Comparison of ENCODE assay signal across 8 cellular contexts in the genomic region with DNA sequence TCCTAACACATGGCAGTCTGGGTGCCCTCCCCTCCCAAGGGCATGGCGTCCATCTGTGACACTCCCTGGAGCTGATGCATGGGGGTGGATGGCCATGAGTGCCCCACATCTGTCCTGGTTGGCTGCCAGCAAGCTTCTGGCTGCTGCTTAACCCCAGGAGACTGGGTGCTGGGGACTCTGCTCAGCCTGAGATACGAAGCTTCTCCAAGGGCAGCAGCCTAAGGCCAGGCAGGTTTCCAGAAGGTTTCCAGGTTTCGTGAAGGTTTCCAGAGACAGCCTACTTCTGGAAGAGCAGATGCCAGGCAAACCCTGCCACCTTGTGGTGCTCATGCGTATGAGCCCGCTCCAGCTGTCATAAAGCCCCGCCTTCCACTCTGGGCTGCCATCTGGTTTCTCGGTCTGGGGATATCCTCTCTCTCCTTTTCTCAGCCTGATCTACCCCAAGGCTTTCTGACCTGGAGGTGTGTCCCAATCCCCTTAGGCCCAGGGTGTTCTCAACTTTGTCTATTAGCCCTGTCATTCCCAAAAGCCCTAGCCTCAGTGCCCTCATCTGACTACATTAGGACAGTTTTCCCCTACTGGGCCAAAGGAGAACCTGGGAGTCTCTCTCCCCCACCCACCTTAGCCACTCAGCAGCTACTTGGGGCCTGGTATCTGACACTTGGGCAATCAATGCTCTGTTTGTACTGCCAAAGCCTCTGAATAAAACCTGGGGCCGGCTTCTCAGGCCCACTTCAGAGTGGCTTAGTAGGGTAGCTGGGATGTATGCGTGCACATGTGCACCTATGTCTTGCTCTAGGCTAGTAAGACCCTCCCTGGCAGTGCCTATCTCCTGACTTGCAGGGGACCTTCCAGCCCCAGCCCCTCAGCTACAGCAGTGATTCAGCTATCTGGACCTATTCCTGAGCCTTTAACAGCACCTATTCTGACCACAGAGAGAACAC. TPM values are rescaled to one million over a fixed set of nuclear protein-coding genes. Genes with fewer than 3 reads are reported as not detected.
DNase-seq lines count a peak whose midpoint lies in the region; ATAC-seq and TF ChIP-seq lines count a peak whose summit lies in the region.

No MANE protein-coding gene starts in this region.

- intact Hi-C loops in psoas muscle (cut with DNase I): loop anchor here (5.0 to 10.0 kb wide), 2 partner anchors 157 to 1830 kb away; no protein-coding TSS in a partner anchor

- H3K27ac Mint-ChIP-seq in activated naive CD4-positive, alpha-beta T cell treated with anti-CD3 and anti-CD28 coated beads, Interleukin-2, amount 10 ng/mL, durations not matched to agents 7 days and 5 days: no peak overlapping the region
- H3K27ac Mint-ChIP-seq in glutamatergic neuron (ENCODE audit: unreplicated experiment): peak overlapping the region; percentile 56

- peak; percentile 85 for ATAC-seq in GM21723 (IDR thresholded peaks at IDR 0.05; ENCODE audit: unreplicated experiment)
- ATAC-seq in psoas muscle: peak; percentile 86 to 94 (median 91)

- no peaks in the 10 kb centered on the region for H3K9me3 Mint-ChIP-seq in activated naive CD4-positive, alpha-beta T cell treated with anti-CD3 and anti-CD28 coated beads, Interleukin-2, amount 10 ng/mL, durations not matched to agents 7 days and 5 days
- peaks cover 8% of the 10 kb centered on the region for H3K9me3 Mint-ChIP-seq in glutamatergic neuron (ENCODE audit: unreplicated experiment)

- no peaks in the 10 kb centered on the region for H3K27me3 ChIP-seq in GM06990 (replicated peaks; ENCODE audit: control insufficient read depth, insufficient read depth, low read length)
- no peaks in the 10 kb centered on the region for H3K27me3 ChIP-seq in NT2/D1 (ENCODE audit: insufficient read depth, insufficient read length)
- H3K27me3 ChIP-seq in psoas muscle (ENCODE audit: insufficient read depth in 3 of 3, low read length in 2 of 3): no peaks in the 10 kb centered on the region

- H3K4me1 ChIP-seq in NT2/D1 (ENCODE audit: insufficient read depth, insufficient read length): no peaks in the 10 kb centered on the region
- H3K4me1 ChIP-seq in psoas muscle: no peaks in the 10 kb centered on the region

- TF ChIP-seq CTCF in GM06990 (IDR thresholded peaks at IDR 0.05; ENCODE audit: insufficient read depth, low read length, poor library complexity, severe bottlenecking): peak; percentile 82
- peak; percentile 71 for TF ChIP-seq CTCF in glutamatergic neuron (IDR thresholded peaks at IDR 0.05; ENCODE audit: partially characterized antibody, unreplicated experiment)
- peak; percentile 64 for TF ChIP-seq CTCF in psoas muscle (IDR thresholded peaks at IDR 0.05)

- H3K36me3 ChIP-seq in GM06990 (ENCODE audit: control insufficient read depth, insufficient read depth, low read length): peaks cover 15% of the 10 kb centered on the region
- H3K36me3 ChIP-seq in NT2/D1 (ENCODE audit: insufficient read depth, insufficient read length, low read length): peaks cover 41% of the 10 kb centered on the region
- H3K36me3 ChIP-seq in psoas muscle (ENCODE audit: insufficient read depth in 1 of 2, low read depth in 1 of 2): peaks cover 13 to 42% of the 10 kb centered on the region in 2 donors

- WGBS in psoas muscle, 3 donors: 22 to 25% (median 24%) methylated on average over 9 of the region's 9 CpGs

- CTCF ChIA-PET in activated naive CD4-positive, alpha-beta T cell treated with anti-CD3 and anti-CD28 coated beads, Interleukin-2, amount 10 ng/mL, durations not matched to agents 7 days and 5 days (lab: Charles Lee): interaction anchor here (0.9 to 2.7 kb wide), 13 partner anchors 11 to 350 kb away, joined by 3 to 9 read pairs (median 4); partner anchors contain the start of genes MRPL46 and MRPS11

- H3K9ac ChIP-seq in NT2/D1 (ENCODE audit: insufficient read length, low read depth): no peak overlapping the region

- H3K4me3 Mint-ChIP-seq in activated naive CD4-positive, alpha-beta T cell treated with anti-CD3 and anti-CD28 coated beads, Interleukin-2, amount 10 ng/mL, durations not matched to agents 7 days and 5 days: no peak overlapping the region
- H3K4me3 Mint-ChIP-seq in glutamatergic neuron (ENCODE audit: unreplicated experiment): no peak overlapping the region

- no peak overlapping the region for H3K27ac ChIP-seq in psoas muscle

- H3K4me1 Mint-ChIP-seq in activated naive CD4-positive, alpha-beta T cell treated with anti-CD3 and anti-CD28 coated beads, Interleukin-2, amount 10 ng/mL, durations not matched to agents 7 days and 5 days: peaks cover under 1% of the 10 kb centered on the region
- H3K4me1 Mint-ChIP-seq in glutamatergic neuron (ENCODE audit: low read depth, unreplicated experiment): peaks cover 4% of the 10 kb centered on the region

- no peaks in the 10 kb centered on the region for H3K27me3 Mint-ChIP-seq in activated naive CD4-positive, alpha-beta T cell treated with anti-CD3 and anti-CD28 coated beads, Interleukin-2, amount 10 ng/mL, durations not matched to agents 7 days and 5 days
- H3K27me3 Mint-ChIP-seq in glutamatergic neuron (ENCODE audit: unreplicated experiment): peaks cover 2% of the 10 kb centered on the region

- H3K4me3 ChIP-seq in GM06990 (replicated peaks; ENCODE audit: low read depth, low read length): no peak overlapping the region
- no peak overlapping the region for H3K4me3 ChIP-seq in NT2/D1 (ENCODE audit: insufficient read length, low read depth)
- no peak overlapping the region for H3K4me3 ChIP-seq in psoas muscle

- DNase-seq in GM06990 (ENCODE audit: extremely low read depth, insufficient read length): peak; percentile 23
- DNase-seq in HUDEP-2 (lab: John Stamatoyannopoulos, UW; ENCODE audit: unreplicated experiment in 76 of 76): peak in 50 of 76 experiments; percentile 8 to 60 (median 36)
- peak; percentile 72 for DNase-seq in NT2/D1 (ENCODE audit: low read depth, low spot score)
- DNase-seq in activated naive CD4-positive, alpha-beta T cell treated with anti-CD3 and anti-CD28 coated beads, Interleukin-2, amount 10 ng/mL, durations not matched to agents 7 days and 5 days: peak; percentile 62
- peak; percentile 75 for DNase-seq in glutamatergic neuron
- peak; percentile 45 to 68 for DNase-seq in psoas muscle
- no peak for DNase-seq in OCI-M2 (lab: John Stamatoyannopoulos, UW; ENCODE audit: unreplicated experiment)

- H3K9me3 ChIP-seq in NT2/D1 (ENCODE audit: insufficient read depth, low read length) (no peaks in the 10 kb centered on the region), psoas muscle (no peaks in the 10 kb centered on the region)

- H3K36me3 Mint-ChIP-seq in activated naive CD4-positive, alpha-beta T cell treated with anti-CD3 and anti-CD28 coated beads, Interleukin-2, amount 10 ng/mL, durations not matched to agents 7 days and 5 days: peaks cover 10% of the 10 kb centered on the region
- H3K36me3 Mint-ChIP-seq in glutamatergic neuron (ENCODE audit: unreplicated experiment): peaks cover 5% of the 10 kb centered on the region

RNA-seq across cellular contexts. Expression of gene MRPL46, which starts 12.0 kb away (rescaled TPM):
- 19.3 TPM for total RNA-seq in glutamatergic neuron (ENCODE audit: unreplicated experiment)
- total RNA-seq in psoas muscle: 10 to 100 TPM; 47.3 to 87.9 (median 65.5) TPM
- 100 to 1,000 TPM in 2 of 3 donors, 10 to 100 TPM in 1; 82.1 to 207 (median 133) TPM for polyA plus RNA-seq in psoas muscle

RNA-seq across cellular contexts. Expression of gene MRPS11, which starts 12.4 kb away (rescaled TPM):
- 58.9 TPM for total RNA-seq in glutamatergic neuron (ENCODE audit: unreplicated experiment)
- 10 to 100 TPM; 48.4 to 62.2 (median 54.5) TPM for total RNA-seq in psoas muscle
- polyA plus RNA-seq in psoas muscle: 100 to 1,000 TPM in 1 of 3 donors, 10 to 100 TPM in 2; 62.3 to 129 (median 73.7) TPM
